9 cellular contexts compared by ENCODE assay signal in the genomic region with DNA sequence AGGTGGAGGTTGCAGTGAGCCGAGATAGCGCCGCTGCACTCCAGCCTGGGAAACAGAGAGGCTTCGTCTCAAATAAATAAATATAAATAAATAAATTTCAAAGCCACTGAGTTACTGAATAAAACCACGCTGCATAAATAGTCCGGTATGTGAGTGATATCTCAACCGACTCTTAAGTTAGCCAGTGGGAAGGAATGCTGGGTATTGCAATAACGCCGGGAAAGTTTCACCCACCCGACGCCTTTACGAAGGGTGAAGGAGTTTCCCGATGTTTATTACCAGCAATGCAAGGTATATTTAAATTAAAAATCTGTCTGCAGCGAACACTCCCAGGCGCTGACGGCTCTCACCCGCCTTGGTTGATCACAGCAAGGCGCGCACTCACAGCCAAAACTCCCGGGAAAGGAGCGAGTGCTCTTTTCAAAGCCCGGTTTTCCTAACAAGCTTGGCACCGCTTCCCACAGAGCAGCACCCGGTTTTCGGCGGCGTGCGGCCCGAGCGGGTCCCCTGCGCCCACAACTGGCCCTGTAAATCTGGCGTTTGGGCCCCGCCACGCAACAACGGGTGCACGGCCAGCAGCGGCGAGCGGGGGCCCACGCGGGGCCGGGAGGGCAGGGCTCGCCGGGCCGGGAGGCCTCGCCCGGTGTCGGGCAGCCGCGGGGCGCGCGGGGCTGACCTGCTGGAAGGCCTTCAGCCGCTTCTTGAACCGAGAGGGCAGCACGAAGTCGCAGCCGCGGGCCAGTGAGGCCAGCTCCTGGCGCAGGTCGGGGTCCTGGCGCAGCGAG. TPM values are rescaled to one million over a fixed set of nuclear protein-coding genes. Genes with fewer than 3 reads are reported as not detected.
A peak's percentile ranks its signal among the peaks of the same experiment; 100 is the strongest.
DNase-seq lines count a peak whose midpoint lies in the region; ATAC-seq and TF ChIP-seq lines count a peak whose summit lies in the region.
"Had no signal": no experiment of that assay in that cellular context is flagged by ENCODE, and none has a peak within 500 bp of the region (broad histone marks: within the 10 kb centered on the region; RNA-seq: fewer than 3 reads in every experiment).

No MANE protein-coding gene starts in this region.

- no peak overlapping the region for H3K27ac Mint-ChIP-seq in activated CD4-positive, alpha-beta T cell treated with anti-CD3 and anti-CD28 coated beads, Interleukin-2, amount 10 ng/mL, durations not matched to agents 24 days and 14 days
- H3K27ac Mint-ChIP-seq in stimulated activated naive CD8-positive, alpha-beta T cell treated with anti-CD3 and anti-CD28 coated beads, Interleukin-15, amount 100 ng/mL, for 72 hours: peak overlapping the region in 1 of 2 donors; percentile 80

- H3K27ac ChIP-seq in iPS-20b (ENCODE audit: low read length): no peak overlapping the region

- ATAC-seq in stimulated activated naive CD8-positive, alpha-beta T cell treated with anti-CD3 and anti-CD28 coated beads, Interleukin-15, amount 100 ng/mL, for 72 hours: no peak
- no peak for ATAC-seq in HG03159 (IDR thresholded peaks at IDR 0.05; ENCODE audit: unreplicated experiment)

- H3K27me3 ChIP-seq in iPS-20b (ENCODE audit: insufficient read depth, low read length): peaks cover 42% of the 10 kb centered on the region

- peaks cover 37% of the 10 kb centered on the region for H3K27me3 Mint-ChIP-seq in activated CD4-positive, alpha-beta T cell treated with anti-CD3 and anti-CD28 coated beads, Interleukin-2, amount 10 ng/mL, durations not matched to agents 24 days and 14 days
- peaks cover 46% of the 10 kb centered on the region for H3K27me3 Mint-ChIP-seq in stimulated activated naive CD8-positive, alpha-beta T cell treated with anti-CD3 and anti-CD28 coated beads, Interleukin-15, amount 100 ng/mL, for 72 hours

- H3K4me3 Mint-ChIP-seq in activated CD4-positive, alpha-beta T cell treated with anti-CD3 and anti-CD28 coated beads, Interleukin-2, amount 10 ng/mL, durations not matched to agents 24 days and 14 days: peak overlapping the region; percentile 78
- peak overlapping the region; percentile 77 to 78 for H3K4me3 Mint-ChIP-seq in stimulated activated naive CD8-positive, alpha-beta T cell treated with anti-CD3 and anti-CD28 coated beads, Interleukin-15, amount 100 ng/mL, for 72 hours

- peaks cover 13% of the 10 kb centered on the region; the same call in 1 of the 2 replicates for H3K4me1 ChIP-seq in iPS-20b (ENCODE audit: insufficient read depth, low read length)

- no peaks in the 10 kb centered on the region for H3K9me3 ChIP-seq in iPS-20b (ENCODE audit: insufficient read depth, low read depth, low read length)

- TF ChIP-seq CTCF in astrocyte of the cerebellum (IDR thresholded peaks at IDR 0.05; ENCODE audit: low read depth, low read length, missing control alignments): no peak

- peaks cover 13% of the 10 kb centered on the region for H3K4me1 Mint-ChIP-seq in activated CD4-positive, alpha-beta T cell treated with anti-CD3 and anti-CD28 coated beads, Interleukin-2, amount 10 ng/mL, durations not matched to agents 24 days and 14 days
- H3K4me1 Mint-ChIP-seq in stimulated activated naive CD8-positive, alpha-beta T cell treated with anti-CD3 and anti-CD28 coated beads, Interleukin-15, amount 100 ng/mL, for 72 hours: peaks cover 45% of the 10 kb centered on the region

- no peak for DNase-seq in activated CD4-positive, alpha-beta T cell treated with anti-CD3 and anti-CD28 coated beads, Interleukin-2, amount 10 ng/mL, durations not matched to agents 24 days and 14 days
- no peak for DNase-seq in activated CD4-positive, alpha-beta T cell treated with anti-CD3 and anti-CD28 coated beads, Interleukin-2, amount 50 U/mL, for 4 hours
- DNase-seq in astrocyte of the cerebellum (ENCODE audit: low read depth): no peak
- no peak for DNase-seq in stimulated activated naive CD8-positive, alpha-beta T cell treated with anti-CD3 and anti-CD28 coated beads, Interleukin-15, amount 100 ng/mL, for 72 hours
- no peak for DNase-seq in NCI-H1417 (lab: John Stamatoyannopoulos, UW)
- no peak for DNase-seq in NCI-H1930 (lab: John Stamatoyannopoulos, UW)
- DNase-seq: activated effector memory CD4-positive, alpha-beta T cell treated with Interleukin-2 at 50 U/mL for 16 hours had no signal

- H3K36me3 Mint-ChIP-seq in activated CD4-positive, alpha-beta T cell treated with anti-CD3 and anti-CD28 coated beads, Interleukin-2, amount 10 ng/mL, durations not matched to agents 24 days and 14 days (ENCODE audit: low read depth): peaks cover 8% of the 10 kb centered on the region

- no peaks in the 10 kb centered on the region for H3K36me3 ChIP-seq in iPS-20b (ENCODE audit: insufficient read depth, low read depth, low read length)

- H3K9me3 Mint-ChIP-seq in activated CD4-positive, alpha-beta T cell treated with anti-CD3 and anti-CD28 coated beads, Interleukin-2, amount 10 ng/mL, durations not matched to agents 24 days and 14 days: no peaks in the 10 kb centered on the region
- no peaks in the 10 kb centered on the region for H3K9me3 Mint-ChIP-seq in stimulated activated naive CD8-positive, alpha-beta T cell treated with anti-CD3 and anti-CD28 coated beads, Interleukin-15, amount 100 ng/mL, for 72 hours

- in situ Hi-C loops in astrocyte of the cerebellum (cut with HindIII; ENCODE audit: low sequenced_read_pairs): loop anchor here (10.0 kb wide), 1 partner anchor 62 kb away; no protein-coding TSS in a partner anchor

- peak overlapping the region; percentile 37; the same call in 1 of the 2 replicates for H3K9ac ChIP-seq in iPS-20b (ENCODE audit: low read depth, low read length)

- intact Hi-C loops in activated CD4-positive, alpha-beta T cell treated with anti-CD3 and anti-CD28 coated beads, Interleukin-2, amount 10 ng/mL, durations not matched to agents 24 days and 14 days (cut with micrococcal nuclease): no loop called here

- H3K4me3 ChIP-seq in astrocyte of the cerebellum (ENCODE audit: low read depth, low read length) (peak overlapping the region; percentile 51), iPS-20b (ENCODE audit: low read length) (peak overlapping the region; percentile 70)

RNA-seq across cellular contexts. Expression of a gene that starts 13.7 kb away (rescaled TPM):
- 47.5 and 47.8 TPM in 2 replicates for total RNA-seq in activated CD4-positive, alpha-beta T cell treated with anti-CD3 and anti-CD28 coated beads, Interleukin-2, amount 10 ng/mL, durations not matched to agents 24 days and 14 days

RNA-seq across cellular contexts. Expression of a gene that starts 54.5 kb away (rescaled TPM):
- 66.3 and 70.5 TPM in 2 replicates for total RNA-seq in activated CD4-positive, alpha-beta T cell treated with anti-CD3 and anti-CD28 coated beads, Interleukin-2, amount 10 ng/mL, durations not matched to agents 24 days and 14 days
